ENCODE assay signal across 1 cellular context in the genomic region with DNA sequence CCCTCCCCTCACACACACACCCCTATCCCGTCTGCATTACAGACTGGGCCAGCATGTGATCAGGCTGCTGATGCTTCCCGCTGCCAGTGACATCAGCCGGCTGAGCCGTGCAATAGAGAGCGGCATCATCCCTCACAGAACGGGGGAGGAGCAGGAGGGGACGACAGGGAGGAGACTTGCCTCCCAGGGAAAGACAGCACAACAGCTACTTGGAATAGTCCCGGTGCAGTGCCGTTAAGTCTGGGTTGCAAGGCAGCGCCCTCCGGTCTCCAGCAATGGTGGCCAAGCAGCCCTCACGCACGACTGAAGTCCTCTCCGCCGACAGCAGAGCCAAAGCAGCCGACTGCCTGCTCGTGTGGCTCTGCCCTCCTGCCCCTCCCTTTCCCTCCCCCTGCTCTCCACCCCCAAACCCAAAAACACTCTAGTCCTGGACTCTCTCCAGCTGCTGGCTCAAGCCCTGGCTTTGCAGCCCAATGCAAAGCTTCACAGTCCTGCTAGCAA.
TF ChIP-seq lines count a peak whose summit lies in the region.

No MANE protein-coding gene starts in this region.

TF ChIP-seq in HEK293, 187 proteins besides CTCF, POLR2A, EP300 and RAD21 (continued from another document and continues in another):
- TF ChIP-seq, protein P1, sequence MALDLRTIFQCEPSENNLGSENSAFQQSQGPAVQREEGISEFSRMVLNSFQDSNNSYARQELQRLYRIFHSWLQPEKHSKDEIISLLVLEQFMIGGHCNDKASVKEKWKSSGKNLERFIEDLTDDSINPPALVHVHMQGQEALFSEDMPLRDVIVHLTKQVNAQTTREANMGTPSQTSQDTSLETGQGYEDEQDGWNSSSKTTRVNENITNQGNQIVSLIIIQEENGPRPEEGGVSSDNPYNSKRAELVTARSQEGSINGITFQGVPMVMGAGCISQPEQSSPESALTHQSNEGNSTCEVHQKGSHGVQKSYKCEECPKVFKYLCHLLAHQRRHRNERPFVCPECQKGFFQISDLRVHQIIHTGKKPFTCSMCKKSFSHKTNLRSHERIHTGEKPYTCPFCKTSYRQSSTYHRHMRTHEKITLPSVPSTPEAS (tag by site-specific recombination; IDR thresholded peaks at IDR 0.05), result no peak
- TF ChIP-seq ZNF416 (tag by site-specific recombination; IDR thresholded peaks at IDR 0.05) (no peak), ZNF16 (tag by site-specific recombination; IDR thresholded peaks at IDR 0.05; ENCODE audit: low read depth) (no peak), ZNF639 (tag by site-specific recombination; IDR thresholded peaks at IDR 0.05) (peak; percentile 23; the same call in 1 of the 2 replicates), ZNF660 (tag by site-specific recombination; IDR thresholded peaks at IDR 0.05) (peak; percentile 80), TRIM28 (IDR thresholded peaks at IDR 0.05; ENCODE audit: borderline replicate concordance, low read length) (no peak; the same call in 1 of the 2 replicates), ZNF561 (tag by site-specific recombination; IDR thresholded peaks at IDR 0.05; ENCODE audit: borderline replicate concordance) (no peak), ZBTB21 (tag by site-specific recombination; IDR thresholded peaks at IDR 0.05) (peak; percentile 80), ZNF19 (tag by site-specific recombination; IDR thresholded peaks at IDR 0.05; ENCODE audit: low read depth) (no peak), ZNF621 (tag by site-specific recombination; IDR thresholded peaks at IDR 0.05) (no peak), ZBTB8A (tag by site-specific recombination; IDR thresholded peaks at IDR 0.05) (no peak), ZBTB7A (tag by site-specific recombination; IDR thresholded peaks at IDR 0.05; ENCODE audit: low read depth) (no peak), ZNF354C (tag by site-specific recombination; IDR thresholded peaks at IDR 0.05; ENCODE audit: borderline replicate concordance, low read depth) (no peak), ZNF510 (tag by site-specific recombination; IDR thresholded peaks at IDR 0.05; ENCODE audit: insufficient replicate concordance) (no peak), SP2 (tag by site-specific recombination; IDR thresholded peaks at IDR 0.05) (peak; percentile 36), ZNF404 (tag by site-specific recombination; IDR thresholded peaks at IDR 0.05) (no peak), ZSCAN30 (tag by site-specific recombination; IDR thresholded peaks at IDR 0.05) (no peak), HOXA7 (CRISPR knock-in tag; IDR thresholded peaks at IDR 0.05; ENCODE audit: borderline replicate concordance) (no peak), RBAK (tag by site-specific recombination; IDR thresholded peaks at IDR 0.05) (no peak), ZNF423 (tag by site-specific recombination; IDR thresholded peaks at IDR 0.05) (no peak), ZNF473 (tag by site-specific recombination; IDR thresholded peaks at IDR 0.05) (no peak), ZNF239 (tag by site-specific recombination; IDR thresholded peaks at IDR 0.05) (no peak), ZSCAN23 (tag by site-specific recombination; IDR thresholded peaks at IDR 0.05) (no peak), ATF2 (tag by site-specific recombination; IDR thresholded peaks at IDR 0.05; ENCODE audit: low read depth) (peak; percentile 62; the same call in 1 of the 2 replicates), ZIC2 (tag by site-specific recombination; IDR thresholded peaks at IDR 0.05) (peak; percentile 77), ZNF214 (tag by site-specific recombination; IDR thresholded peaks at IDR 0.05; ENCODE audit: borderline replicate concordance) (no peak), ZNF10 (tag by site-specific recombination; IDR thresholded peaks at IDR 0.05) (no peak), ZNF426 (tag by site-specific recombination; IDR thresholded peaks at IDR 0.05) (no peak), AEBP2 (tag by site-specific recombination; IDR thresholded peaks at IDR 0.05; ENCODE audit: borderline replicate concordance) (no peak), ZNF585B (tag by site-specific recombination; IDR thresholded peaks at IDR 0.05) (no peak), ZNF248 (tag by site-specific recombination; IDR thresholded peaks at IDR 0.05) (no peak)
- TF ChIP-seq, protein P2, sequence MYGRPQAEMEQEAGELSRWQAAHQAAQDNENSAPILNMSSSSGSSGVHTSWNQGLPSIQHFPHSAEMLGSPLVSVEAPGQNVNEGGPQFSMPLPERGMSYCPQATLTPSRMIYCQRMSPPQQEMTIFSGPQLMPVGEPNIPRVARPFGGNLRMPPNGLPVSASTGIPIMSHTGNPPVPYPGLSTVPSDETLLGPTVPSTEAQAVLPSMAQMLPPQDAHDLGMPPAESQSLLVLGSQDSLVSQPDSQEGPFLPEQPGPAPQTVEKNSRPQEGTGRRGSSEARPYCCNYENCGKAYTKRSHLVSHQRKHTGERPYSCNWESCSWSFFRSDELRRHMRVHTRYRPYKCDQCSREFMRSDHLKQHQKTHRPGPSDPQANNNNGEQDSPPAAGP (tag by site-specific recombination; IDR thresholded peaks at IDR 0.05), result peak; percentile 62
- TF ChIP-seq, protein P3, sequence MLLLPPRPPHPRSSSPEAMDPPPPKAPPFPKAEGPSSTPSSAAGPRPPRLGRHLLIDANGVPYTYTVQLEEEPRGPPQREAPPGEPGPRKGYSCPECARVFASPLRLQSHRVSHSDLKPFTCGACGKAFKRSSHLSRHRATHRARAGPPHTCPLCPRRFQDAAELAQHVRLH (tag by site-specific recombination; IDR thresholded peaks at IDR 0.05), result no peak
- TF ChIP-seq, protein P4, sequence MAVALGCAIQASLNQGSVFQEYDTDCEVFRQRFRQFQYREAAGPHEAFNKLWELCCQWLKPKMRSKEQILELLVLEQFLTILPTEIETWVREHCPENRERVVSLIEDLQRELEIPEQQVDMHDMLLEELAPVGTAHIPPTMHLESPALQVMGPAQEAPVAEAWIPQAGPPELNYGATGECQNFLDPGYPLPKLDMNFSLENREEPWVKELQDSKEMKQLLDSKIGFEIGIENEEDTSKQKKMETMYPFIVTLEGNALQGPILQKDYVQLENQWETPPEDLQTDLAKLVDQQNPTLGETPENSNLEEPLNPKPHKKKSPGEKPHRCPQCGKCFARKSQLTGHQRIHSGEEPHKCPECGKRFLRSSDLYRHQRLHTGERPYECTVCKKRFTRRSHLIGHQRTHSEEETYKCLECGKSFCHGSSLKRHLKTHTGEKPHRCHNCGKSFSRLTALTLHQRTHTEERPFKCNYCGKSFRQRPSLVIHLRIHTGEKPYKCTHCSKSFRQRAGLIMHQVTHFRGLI (tag by site-specific recombination; IDR thresholded peaks at IDR 0.05), result no peak
- TF ChIP-seq, protein P5, sequence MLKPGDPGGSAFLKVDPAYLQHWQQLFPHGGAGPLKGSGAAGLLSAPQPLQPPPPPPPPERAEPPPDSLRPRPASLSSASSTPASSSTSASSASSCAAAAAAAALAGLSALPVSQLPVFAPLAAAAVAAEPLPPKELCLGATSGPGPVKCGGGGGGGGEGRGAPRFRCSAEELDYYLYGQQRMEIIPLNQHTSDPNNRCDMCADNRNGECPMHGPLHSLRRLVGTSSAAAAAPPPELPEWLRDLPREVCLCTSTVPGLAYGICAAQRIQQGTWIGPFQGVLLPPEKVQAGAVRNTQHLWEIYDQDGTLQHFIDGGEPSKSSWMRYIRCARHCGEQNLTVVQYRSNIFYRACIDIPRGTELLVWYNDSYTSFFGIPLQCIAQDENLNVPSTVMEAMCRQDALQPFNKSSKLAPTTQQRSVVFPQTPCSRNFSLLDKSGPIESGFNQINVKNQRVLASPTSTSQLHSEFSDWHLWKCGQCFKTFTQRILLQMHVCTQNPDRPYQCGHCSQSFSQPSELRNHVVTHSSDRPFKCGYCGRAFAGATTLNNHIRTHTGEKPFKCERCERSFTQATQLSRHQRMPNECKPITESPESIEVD (tag by site-specific recombination; IDR thresholded peaks at IDR 0.05), result no peak
- TF ChIP-seq, protein P6, sequence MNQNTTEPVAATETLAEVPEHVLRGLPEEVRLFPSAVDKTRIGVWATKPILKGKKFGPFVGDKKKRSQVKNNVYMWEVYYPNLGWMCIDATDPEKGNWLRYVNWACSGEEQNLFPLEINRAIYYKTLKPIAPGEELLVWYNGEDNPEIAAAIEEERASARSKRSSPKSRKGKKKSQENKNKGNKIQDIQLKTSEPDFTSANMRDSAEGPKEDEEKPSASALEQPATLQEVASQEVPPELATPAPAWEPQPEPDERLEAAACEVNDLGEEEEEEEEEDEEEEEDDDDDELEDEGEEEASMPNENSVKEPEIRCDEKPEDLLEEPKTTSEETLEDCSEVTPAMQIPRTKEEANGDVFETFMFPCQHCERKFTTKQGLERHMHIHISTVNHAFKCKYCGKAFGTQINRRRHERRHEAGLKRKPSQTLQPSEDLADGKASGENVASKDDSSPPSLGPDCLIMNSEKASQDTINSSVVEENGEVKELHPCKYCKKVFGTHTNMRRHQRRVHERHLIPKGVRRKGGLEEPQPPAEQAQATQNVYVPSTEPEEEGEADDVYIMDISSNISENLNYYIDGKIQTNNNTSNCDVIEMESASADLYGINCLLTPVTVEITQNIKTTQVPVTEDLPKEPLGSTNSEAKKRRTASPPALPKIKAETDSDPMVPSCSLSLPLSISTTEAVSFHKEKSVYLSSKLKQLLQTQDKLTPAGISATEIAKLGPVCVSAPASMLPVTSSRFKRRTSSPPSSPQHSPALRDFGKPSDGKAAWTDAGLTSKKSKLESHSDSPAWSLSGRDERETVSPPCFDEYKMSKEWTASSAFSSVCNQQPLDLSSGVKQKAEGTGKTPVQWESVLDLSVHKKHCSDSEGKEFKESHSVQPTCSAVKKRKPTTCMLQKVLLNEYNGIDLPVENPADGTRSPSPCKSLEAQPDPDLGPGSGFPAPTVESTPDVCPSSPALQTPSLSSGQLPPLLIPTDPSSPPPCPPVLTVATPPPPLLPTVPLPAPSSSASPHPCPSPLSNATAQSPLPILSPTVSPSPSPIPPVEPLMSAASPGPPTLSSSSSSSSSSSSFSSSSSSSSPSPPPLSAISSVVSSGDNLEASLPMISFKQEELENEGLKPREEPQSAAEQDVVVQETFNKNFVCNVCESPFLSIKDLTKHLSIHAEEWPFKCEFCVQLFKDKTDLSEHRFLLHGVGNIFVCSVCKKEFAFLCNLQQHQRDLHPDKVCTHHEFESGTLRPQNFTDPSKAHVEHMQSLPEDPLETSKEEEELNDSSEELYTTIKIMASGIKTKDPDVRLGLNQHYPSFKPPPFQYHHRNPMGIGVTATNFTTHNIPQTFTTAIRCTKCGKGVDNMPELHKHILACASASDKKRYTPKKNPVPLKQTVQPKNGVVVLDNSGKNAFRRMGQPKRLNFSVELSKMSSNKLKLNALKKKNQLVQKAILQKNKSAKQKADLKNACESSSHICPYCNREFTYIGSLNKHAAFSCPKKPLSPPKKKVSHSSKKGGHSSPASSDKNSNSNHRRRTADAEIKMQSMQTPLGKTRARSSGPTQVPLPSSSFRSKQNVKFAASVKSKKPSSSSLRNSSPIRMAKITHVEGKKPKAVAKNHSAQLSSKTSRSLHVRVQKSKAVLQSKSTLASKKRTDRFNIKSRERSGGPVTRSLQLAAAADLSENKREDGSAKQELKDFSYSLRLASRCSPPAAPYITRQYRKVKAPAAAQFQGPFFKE (tag by site-specific recombination; IDR thresholded peaks at IDR 0.05; ENCODE audit: borderline replicate concordance), result no peak
- TF ChIP-seq, protein P7, sequence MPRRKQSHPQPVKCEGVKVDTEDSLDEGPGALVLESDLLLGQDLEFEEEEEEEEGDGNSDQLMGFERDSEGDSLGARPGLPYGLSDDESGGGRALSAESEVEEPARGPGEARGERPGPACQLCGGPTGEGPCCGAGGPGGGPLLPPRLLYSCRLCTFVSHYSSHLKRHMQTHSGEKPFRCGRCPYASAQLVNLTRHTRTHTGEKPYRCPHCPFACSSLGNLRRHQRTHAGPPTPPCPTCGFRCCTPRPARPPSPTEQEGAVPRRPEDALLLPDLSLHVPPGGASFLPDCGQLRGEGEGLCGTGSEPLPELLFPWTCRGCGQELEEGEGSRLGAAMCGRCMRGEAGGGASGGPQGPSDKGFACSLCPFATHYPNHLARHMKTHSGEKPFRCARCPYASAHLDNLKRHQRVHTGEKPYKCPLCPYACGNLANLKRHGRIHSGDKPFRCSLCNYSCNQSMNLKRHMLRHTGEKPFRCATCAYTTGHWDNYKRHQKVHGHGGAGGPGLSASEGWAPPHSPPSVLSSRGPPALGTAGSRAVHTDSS (tag by site-specific recombination; IDR thresholded peaks at IDR 0.05), result no peak
